ENCODE assay signal across 8 cellular contexts in genomic region chr6:26286168-26286854, GRCh38.
A peak's percentile ranks its signal among the peaks of the same experiment; 100 is the strongest.
DNase-seq lines count a peak whose midpoint lies in the region; ATAC-seq and TF ChIP-seq lines count a peak whose summit lies in the region.

No MANE protein-coding gene starts in this region.

- TF ChIP-seq CTCF in GM06990 (IDR thresholded peaks at IDR 0.05; ENCODE audit: insufficient read depth, low read length, poor library complexity, severe bottlenecking) (no peak), hepatocyte (IDR thresholded peaks at IDR 0.05; ENCODE audit: poor library complexity) (no peak)

- peaks cover 31% of the 10 kb centered on the region for H3K79me2 ChIP-seq in hepatocyte

- H3K36me3 ChIP-seq in GM06990 (ENCODE audit: control insufficient read depth, insufficient read depth, low read length) (no peaks in the 10 kb centered on the region; the same call in 1 of the 2 replicates), hepatocyte (replicated peaks; ENCODE audit: insufficient read depth, low read depth) (no peaks in the 10 kb centered on the region)

- peaks cover 7% of the 10 kb centered on the region for H3K36me3 Mint-ChIP-seq in T-helper 17 cell (ENCODE audit: low read depth)

- H3K9me3 ChIP-seq in T-helper 17 cell (ENCODE audit: control insufficient read depth, low read length, poor library complexity, severe bottlenecking), result no peaks in the 10 kb centered on the region
- no peaks in the 10 kb centered on the region for H3K9me3 ChIP-seq in hepatocyte (ENCODE audit: low read depth)

- no peaks in the 10 kb centered on the region for H3K27me3 ChIP-seq in GM06990 (replicated peaks; ENCODE audit: control insufficient read depth, insufficient read depth, low read length)
- H3K27me3 ChIP-seq in hepatocyte, result no peaks in the 10 kb centered on the region

- no peaks in the 10 kb centered on the region for H3K9me2 ChIP-seq in hepatocyte (replicated peaks; ENCODE audit: insufficient read depth)

- H4K20me1 ChIP-seq in hepatocyte (ENCODE audit: insufficient read depth, poor library complexity, severe bottlenecking), result peaks cover 7% of the 10 kb centered on the region

- H3K27ac Mint-ChIP-seq in T-helper 17 cell, result peak overlapping the region; percentile 90

- DNase-seq in GM06990 (ENCODE audit: extremely low read depth, insufficient read length) (peak; percentile 74), NCI-H1417 (lab: John Stamatoyannopoulos, UW) (peak; percentile 67 to 87 (median 85)), T-helper 17 cell (peak; percentile 44 to 74 (median 68)), amygdala (lab: John Stamatoyannopoulos, UW) (peak in 48 of 56 donors; percentile 4 to 83 (median 44)), hepatocyte (ENCODE audit: low spot score) (peak; percentile 86), renal cortical epithelial cell (ENCODE audit: low read depth) (peak; percentile 70), SHP77 treated with DMSO at 0.1 percent for 48 hours (lab: John Stamatoyannopoulos, UW) (no peak)

- peak overlapping the region; percentile 76 for H3K4me3 Mint-ChIP-seq in T-helper 17 cell

- H3K4me1 Mint-ChIP-seq in T-helper 17 cell, result peaks cover 12% of the 10 kb centered on the region

- WGBS in hepatocyte (ENCODE audit: low lambda C conversion rate, missing lambda C conversion rate), result 3% methylated on average over 18 of the region's 18 CpGs

- H3K4me3 ChIP-seq in GM06990 (replicated peaks; ENCODE audit: low read depth, low read length) (peak overlapping the region; percentile 77), hepatocyte (peak overlapping the region; percentile 88)

- no peak for ATAC-seq in T-helper 17 cell
- ATAC-seq in HG03139 (IDR thresholded peaks at IDR 0.05; ENCODE audit: unreplicated experiment), result no peak

- peaks cover 9% of the 10 kb centered on the region for H3K4me1 ChIP-seq in hepatocyte (ENCODE audit: insufficient read depth)

- H3K27ac ChIP-seq in hepatocyte, result peak overlapping the region; percentile 94

- H2AFZ ChIP-seq in hepatocyte, result peak overlapping the region; percentile 7

- no peaks in the 10 kb centered on the region for H3K27me3 Mint-ChIP-seq in T-helper 17 cell

- H3K4me2 ChIP-seq in hepatocyte, result peak overlapping the region; percentile 81
